ENCODE assay signal across 19 cellular contexts in the genomic region with DNA sequence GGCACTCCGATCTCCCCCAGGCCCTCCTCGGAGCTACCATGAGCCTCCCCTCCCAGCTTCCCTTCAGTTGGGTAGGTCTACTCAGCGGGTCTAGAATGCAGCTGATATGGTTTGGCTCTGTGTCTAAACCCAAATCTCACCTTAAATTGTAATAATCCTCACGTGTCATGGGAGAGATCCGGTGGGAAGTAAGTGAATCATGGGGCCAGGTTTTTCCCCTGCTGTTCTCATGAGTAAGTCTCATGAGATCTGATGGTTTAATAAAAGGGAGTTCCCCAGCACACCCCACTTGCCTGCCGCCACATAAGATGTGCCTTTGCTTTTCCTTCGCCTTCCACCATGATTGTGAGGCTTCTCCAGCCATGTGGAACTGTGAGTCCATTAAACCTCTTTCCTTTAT. TPM values are rescaled to one million over a fixed set of nuclear protein-coding genes. Genes with fewer than 3 reads are reported as not detected.
DNase-seq lines count a peak whose midpoint lies in the region; ATAC-seq and TF ChIP-seq lines count a peak whose summit lies in the region.
"Had no signal": no experiment of that assay in that cellular context is flagged by ENCODE, and none has a peak within 500 bp of the region (broad histone marks: within the 10 kb centered on the region; RNA-seq: fewer than 3 reads in every experiment).

No MANE protein-coding gene starts in this region.

- no peak overlapping the region for H4K5ac ChIP-seq in IMR-90 (ENCODE audit: low read depth, low read length)

- H3K27ac ChIP-seq in IMR-90 (ENCODE audit: insufficient read depth, low read length) (no peak overlapping the region), upper lobe of left lung (no peak overlapping the region)
- H3K27ac ChIP-seq: brain microvascular endothelial cell, C4-2B, esophagus squamous epithelium, tibial nerve had no signal

- in situ Hi-C loops in IMR-90 (cut with MboI; ENCODE audit: low sequenced_read_pairs) = no loop called here

- no peak overlapping the region for H2AK9ac ChIP-seq in IMR-90 (replicated peaks; ENCODE audit: low read depth, low read length, poor library complexity)

- dilution Hi-C loops in IMR-90 (cut with HindIII; ENCODE audit: low sequenced_read_pairs, unreplicated experiment) = no loop called here

- TF ChIP-seq POLR2A in IMR-90 (IDR thresholded peaks at IDR 0.05; ENCODE audit: low read depth, low read length) (no peak), upper lobe of left lung (IDR thresholded peaks at IDR 0.05) (no peak)

- no peak overlapping the region for H2AFZ ChIP-seq in IMR-90 (replicated peaks; ENCODE audit: low read length, poor library complexity)

- no peak overlapping the region for H3K4me3 Mint-ChIP-seq in activated T-cell treated with anti-CD3 and anti-CD28 coated beads, Interleukin-2, amount 50 U/mL, for 24 hours
- H3K4me3 Mint-ChIP-seq: dendritic cell treated with granulocyte-macrophage colony-stimulating factor and Interleukin-4, amounts not matched to agents 40 ng/mL and 50 ng/mL, for 4 days; natural killer cell treated with Interleukin-12 subunit alpha and Interleukin-12 subunit beta and Interleukin-15 and Interleukin-18, amount 100 ng/mL, for 72 hours had no signal

- H3K56ac ChIP-seq in IMR-90 (ENCODE audit: extremely low read depth, insufficient read depth, low read length) = no peak overlapping the region

- no peak overlapping the region for H2BK15ac ChIP-seq in IMR-90 (ENCODE audit: low read depth, low read length)

- H3K4me1 ChIP-seq in IMR-90 (ENCODE audit: control insufficient read depth, insufficient read depth, low read length) (no peaks in the 10 kb centered on the region), upper lobe of left lung (peaks cover 4 to 14% (median 9%) of the 10 kb centered on the region in 4 donors)

- no peak overlapping the region for H3K14ac ChIP-seq in IMR-90 (replicated peaks; ENCODE audit: low read depth, low read length)

- no peak for TF ChIP-seq RAD21 in IMR-90 (IDR thresholded peaks at IDR 0.05; ENCODE audit: low read length)

- H3K36me3 Mint-ChIP-seq in activated T-cell treated with anti-CD3 and anti-CD28 coated beads, Interleukin-2, amount 50 U/mL, for 24 hours (ENCODE audit: low read depth) = no peaks in the 10 kb centered on the region
- H3K36me3 Mint-ChIP-seq: natural killer cell treated with Interleukin-12 subunit alpha and Interleukin-12 subunit beta and Interleukin-15 and Interleukin-18, amount 100 ng/mL, for 72 hours had no signal

- H3K9me3 Mint-ChIP-seq in activated T-cell treated with anti-CD3 and anti-CD28 coated beads, Interleukin-2, amount 50 U/mL, for 24 hours = no peaks in the 10 kb centered on the region
- H3K9me3 Mint-ChIP-seq: dendritic cell treated with granulocyte-macrophage colony-stimulating factor and Interleukin-4, amounts not matched to agents 40 ng/mL and 50 ng/mL, for 4 days; natural killer cell treated with Interleukin-12 subunit alpha and Interleukin-12 subunit beta and Interleukin-15 and Interleukin-18, amount 100 ng/mL, for 72 hours had no signal

- TF ChIP-seq EP300 in upper lobe of left lung (IDR thresholded peaks at IDR 0.05) = no peak

- WGBS in IMR-90 (ENCODE audit: extremely low coverage in 2 of 2, insufficient read length in 1 of 2), 2 experiments = no CpG with 5 or more reads among the region's 7 CpGs
- WGBS in upper lobe of left lung, 2 donors = 80 to 83% methylated on average over 7 of the region's 7 CpGs

- no TSS peak for BruUV-seq in IMR-90 (replicated peaks; lab: Mats Ljungman, UMichigan)

- H3K27ac Mint-ChIP-seq in activated T-cell treated with anti-CD3 and anti-CD28 coated beads, Interleukin-2, amount 50 U/mL, for 24 hours = peak overlapping the region; percentile 2
- H3K27ac Mint-ChIP-seq: dendritic cell treated with granulocyte-macrophage colony-stimulating factor and Interleukin-4, amounts not matched to agents 40 ng/mL and 50 ng/mL, for 4 days; natural killer cell treated with Interleukin-12 subunit alpha and Interleukin-12 subunit beta and Interleukin-15 and Interleukin-18, amount 100 ng/mL, for 72 hours had no signal

- H2BK20ac ChIP-seq in IMR-90 (ENCODE audit: low read depth, low read length) = no peak overlapping the region

- no peaks in the 10 kb centered on the region for H3K9me3 ChIP-seq in IMR-90 (ENCODE audit: control insufficient read depth, insufficient read depth, low read length)
- H3K9me3 ChIP-seq in upper lobe of left lung = no peaks in the 10 kb centered on the region
- H3K9me3 ChIP-seq: esophagus squamous epithelium, tibial nerve had no signal

- no peak overlapping the region for H3K4ac ChIP-seq in IMR-90 (ENCODE audit: low read depth, low read length)

- H3K4me1 Mint-ChIP-seq in activated T-cell treated with anti-CD3 and anti-CD28 coated beads, Interleukin-2, amount 50 U/mL, for 24 hours (ENCODE audit: low read depth) = peaks cover 80% of the 10 kb centered on the region

- TF ChIP-seq CTCF in IMR-90 (conservative IDR thresholded peaks at IDR 0.05; ENCODE audit: low read depth, low read length) (no peak), upper lobe of left lung (IDR thresholded peaks at IDR 0.05) (no peak)

- H2BK120ac ChIP-seq in IMR-90 (ENCODE audit: low read depth, low read length) = no peak overlapping the region

- CTCF ChIA-PET in IMR-90 (lab: Yijun Ruan, JAX) = no interaction called here

- H2AK5ac ChIP-seq in IMR-90 (ENCODE audit: low read depth, low read length) = no peak overlapping the region

- H2BK5ac ChIP-seq in IMR-90 (ENCODE audit: low read depth, low read length, poor library complexity, severe bottlenecking) = no peak overlapping the region

- H4K20me1 ChIP-seq in IMR-90 (ENCODE audit: insufficient read depth, low read length) = no peaks in the 10 kb centered on the region

- DNase-seq in activated T-cell treated with anti-CD3 and anti-CD28 coated beads, Interleukin-2, amount 50 U/mL, for 24 hours = no peak
- DNase-seq in activated T-cell treated with anti-CD3 and anti-CD28 coated beads, Interleukin-2, amount 50 U/mL, for 48 hours = no peak
- DNase-seq in IMR-90 = peak; percentile 19
- DNase-seq in dermis blood vessel endothelial cell = peak; percentile 49
- peak; percentile 87 for DNase-seq in renal cortical epithelial cell (ENCODE audit: low read depth)
- DNase-seq in SKM-1 (lab: John Stamatoyannopoulos, UW; ENCODE audit: unreplicated experiment) = no peak
- DNase-seq in upper lobe of left lung = no peak
- no peak for DNase-seq in NCI-H128 (lab: John Stamatoyannopoulos, UW; ENCODE audit: unreplicated experiment)
- DNase-seq: activated CD4-positive, CD25-positive, alpha-beta regulatory T cell; activated CD8-positive, alpha-beta memory T cell treated with anti-CD3 and anti-CD28 coated beads, Interleukin-2, amount 50 U/mL, for 4 hours; brain microvascular endothelial cell; DMS79 treated with DMSO at 0.1 percent for 48 hours; esophagus squamous epithelium; NCI-H2227 treated with DMSO at 0.1 percent for 48 hours; posterior cingulate gyrus had no signal

- POLR2A ChIA-PET in IMR-90 (lab: Charles Lee; ENCODE audit: unreplicated experiment) = no interaction called here

- H3K27me3 Mint-ChIP-seq in activated T-cell treated with anti-CD3 and anti-CD28 coated beads, Interleukin-2, amount 50 U/mL, for 24 hours = no peaks in the 10 kb centered on the region
- H3K27me3 Mint-ChIP-seq: natural killer cell treated with Interleukin-12 subunit alpha and Interleukin-12 subunit beta and Interleukin-15 and Interleukin-18, amount 100 ng/mL, for 72 hours had no signal

- no peak overlapping the region for H4K91ac ChIP-seq in IMR-90 (ENCODE audit: insufficient read depth, low read depth, low read length)

- peaks cover 0 to 1% of the 10 kb centered on the region in 2 experiments; a peak in 1 of 4 replicates for H3K79me1 ChIP-seq in IMR-90 (ENCODE audit: low read depth in 1 of 2, low read length in 2 of 2)

- H4K8ac ChIP-seq in IMR-90 (ENCODE audit: low read depth in 2 of 2, low read length in 2 of 2) = no peak overlapping the region

- no peaks in the 10 kb centered on the region; the same call in 1 of the 2 replicates for H3K27me3 ChIP-seq in IMR-90 (ENCODE audit: control insufficient read depth, insufficient read depth, low read length)
- H3K27me3 ChIP-seq in upper lobe of left lung = no peaks in the 10 kb centered on the region
- H3K27me3 ChIP-seq: brain microvascular endothelial cell, esophagus squamous epithelium, tibial nerve had no signal

- H3K9ac ChIP-seq in IMR-90 (ENCODE audit: low read depth, low read length) = no peak overlapping the region

- H3K4me3 ChIP-seq in IMR-90 (ENCODE audit: insufficient read depth, low read depth, low read length) = no peak overlapping the region
- no peak overlapping the region for H3K4me3 ChIP-seq in upper lobe of left lung
- H3K4me3 ChIP-seq: esophagus squamous epithelium, tibial nerve had no signal

- no peak overlapping the region for H3K18ac ChIP-seq in IMR-90 (ENCODE audit: low read depth, low read length)

- no peaks in the 10 kb centered on the region for H3K36me3 ChIP-seq in IMR-90 (ENCODE audit: control insufficient read depth, insufficient read depth, low read length)
- no peaks in the 10 kb centered on the region for H3K36me3 ChIP-seq in upper lobe of left lung
- H3K36me3 ChIP-seq: brain microvascular endothelial cell, tibial nerve had no signal

- H3K9me1 ChIP-seq in IMR-90 (ENCODE audit: insufficient read depth, low read length) = no peaks in the 10 kb centered on the region

- no peak for ATAC-seq in IMR-90 (ENCODE audit: low read depth)
- ATAC-seq in upper lobe of left lung (ENCODE audit: low FRiP score in 2 of 2) = no peak
- ATAC-seq: natural killer cell treated with Interleukin-12 subunit alpha and Interleukin-12 subunit beta and Interleukin-15 and Interleukin-18, amount 100 ng/mL, for 72 hours had no signal

- H3K23ac ChIP-seq in IMR-90 (ENCODE audit: low read depth, low read length) = no peak overlapping the region

- no peak overlapping the region for H3K4me2 ChIP-seq in IMR-90 (ENCODE audit: low read depth, low read length)

- intact Hi-C loops in IMR-90 (cut with micrococcal nuclease) = no loop called here

TF ChIP-seq in IMR-90, 13 proteins besides CTCF, POLR2A, EP300 and RAD21 (continues in another document):
- TF ChIP-seq, protein P1, sequence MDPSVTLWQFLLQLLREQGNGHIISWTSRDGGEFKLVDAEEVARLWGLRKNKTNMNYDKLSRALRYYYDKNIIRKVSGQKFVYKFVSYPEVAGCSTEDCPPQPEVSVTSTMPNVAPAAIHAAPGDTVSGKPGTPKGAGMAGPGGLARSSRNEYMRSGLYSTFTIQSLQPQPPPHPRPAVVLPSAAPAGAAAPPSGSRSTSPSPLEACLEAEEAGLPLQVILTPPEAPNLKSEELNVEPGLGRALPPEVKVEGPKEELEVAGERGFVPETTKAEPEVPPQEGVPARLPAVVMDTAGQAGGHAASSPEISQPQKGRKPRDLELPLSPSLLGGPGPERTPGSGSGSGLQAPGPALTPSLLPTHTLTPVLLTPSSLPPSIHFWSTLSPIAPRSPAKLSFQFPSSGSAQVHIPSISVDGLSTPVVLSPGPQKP (IDR thresholded peaks at IDR 0.05; ENCODE audit: borderline replicate concordance, low read depth, low read length) = no peak

RNA-seq across cellular contexts. Expression of a gene that starts 14.5 kb away (rescaled TPM):
- total RNA-seq in IMR-90 (2012; rRNA removed) (7.2 and 9.7 TPM in 2 replicates), dermis blood vessel endothelial cell (556 and 666 TPM in 2 replicates), renal cortical epithelial cell (84.4 and 92.7 TPM in 2 replicates), upper lobe of left lung (100 to 1,000 TPM; 155 to 284 (median 170) TPM)
- polyA plus RNA-seq in IMR-90 (2012; rRNA removed) = 4.8 and 6.4 TPM in 2 replicates
- 2.7 and 3.8 TPM in 2 replicates for polyA plus RNA-seq in IMR-90 (2012; cell fraction: cytosol; rRNA removed)
- polyA plus RNA-seq in IMR-90 (2012; cell fraction: nucleus; rRNA removed; ENCODE audit: low replicate concordance) = 5.8 and 10.6 TPM in 2 replicates

Comparison
In these comparisons a context has a peak if more than half of its experiments do, and no peak if none do; other contexts are left out.
1. DNase-seq: peak in IMR-90 (single experiment), dermis blood vessel endothelial cell (single experiment) and renal cortical epithelial cell (single experiment); none in activated T-cell treated with anti-CD3 and anti-CD28 coated beads, Interleukin-2, amount 50 U/mL, for 24 hours (single experiment), activated T-cell treated with anti-CD3 and anti-CD28 coated beads, Interleukin-2, amount 50 U/mL, for 48 hours (0 of 2), SKM-1 (single experiment), upper lobe of left lung (0 of 2) and NCI-H128 (single experiment).